Comparison of ENCODE assay signal across 1 cellular context in the genomic region with DNA sequence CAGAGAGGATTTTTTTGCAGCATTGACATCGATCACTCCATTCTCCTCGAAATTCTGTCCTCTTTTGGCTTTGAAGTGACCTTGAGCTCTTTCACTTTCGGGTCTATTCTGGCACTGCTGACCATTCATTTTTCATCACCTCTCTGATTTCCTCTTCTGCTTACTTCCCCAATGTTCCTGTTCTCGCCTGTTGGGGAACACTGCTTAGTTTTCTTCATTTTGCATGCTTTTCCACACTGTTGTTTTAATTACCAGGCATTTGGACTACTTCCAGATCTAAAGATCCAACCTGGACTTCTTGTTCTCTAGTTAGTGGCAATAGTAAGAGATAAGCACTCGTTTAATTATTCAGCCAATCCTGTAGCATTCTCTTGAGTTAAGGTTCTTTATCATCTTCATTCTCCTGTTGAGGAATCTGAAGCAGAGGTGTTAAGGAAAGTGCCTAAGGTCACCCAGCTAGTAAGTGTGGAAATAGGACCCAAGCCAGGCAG.
TF ChIP-seq lines count a peak whose summit lies in the region.

No MANE protein-coding gene starts in this region.

TF ChIP-seq in H1, 55 proteins besides CTCF, POLR2A, EP300 and RAD21 (continued from another document):
- TF ChIP-seq HDAC2 (IDR thresholded peaks at IDR 0.05; ENCODE audit: borderline replicate concordance in 1 of 2, low read depth in 2 of 2, low read length in 2 of 2) (no peak), CHD2 (IDR thresholded peaks at IDR 0.05; ENCODE audit: low read length) (no peak), ZNF274 (IDR thresholded peaks at IDR 0.05; ENCODE audit: borderline replicate concordance, extremely low read depth, low read length) (no peak), KDM1A (IDR thresholded peaks at IDR 0.05; ENCODE audit: borderline replicate concordance, low read length) (no peak), GABPA (IDR thresholded peaks at IDR 0.05; ENCODE audit: borderline replicate concordance, insufficient read depth, low read length) (no peak), YY1 (IDR thresholded peaks at IDR 0.05; ENCODE audit: low read depth, low read length) (no peak), EZH2 (IDR thresholded peaks at IDR 0.05; ENCODE audit: low read depth, low read length, severe bottlenecking) (no peak), RNF2 (IDR thresholded peaks at IDR 0.05; ENCODE audit: borderline replicate concordance, low read depth, low read length, missing control alignments, poor library complexity, severe bottlenecking) (no peak), POLR2AphosphoS5 (IDR thresholded peaks at IDR 0.05; ENCODE audit: low read depth, low read length) (no peak)
